Comparison of ENCODE assay signal across 10 cellular contexts in genomic region chr13:45415112-45415511, GRCh38. TPM values are rescaled to one million over a fixed set of nuclear protein-coding genes. Genes with fewer than 3 reads are reported as not detected.
DNase-seq lines count a peak whose midpoint lies in the region; ATAC-seq and TF ChIP-seq lines count a peak whose summit lies in the region.
"Had no signal": no experiment of that assay in that cellular context is flagged by ENCODE, and none has a peak within 500 bp of the region (broad histone marks: within the 10 kb centered on the region; RNA-seq: fewer than 3 reads in every experiment).

No MANE protein-coding gene starts in this region.

- H3K27me3 ChIP-seq in colonic mucosa, result no peaks in the 10 kb centered on the region
- no peaks in the 10 kb centered on the region for H3K27me3 ChIP-seq in mucosa of rectum (ENCODE audit: control insufficient read depth in 2 of 2, insufficient read depth in 2 of 2, low read length in 2 of 2)
- H3K27me3 ChIP-seq in tibial nerve, result no peaks in the 10 kb centered on the region

- H3K27ac Mint-ChIP-seq in activated CD4-positive, alpha-beta T cell treated with anti-CD3 and anti-CD28 coated beads, Interleukin-2, amount 10 ng/mL, durations not matched to agents 7 days and 5 days, result peak overlapping the region; percentile 31

- no peak overlapping the region for H3K4me3 ChIP-seq in colonic mucosa
- peak overlapping the region; percentile 50 to 72 for H3K4me3 ChIP-seq in mucosa of rectum (ENCODE audit: low read length in 2 of 2)
- peak overlapping the region; percentile 11 to 30 (median 18) for H3K4me3 ChIP-seq in tibial nerve

- H3K27ac ChIP-seq in colonic mucosa (peak overlapping the region; percentile 76), mucosa of rectum (ENCODE audit: low read depth in 2 of 2, low read length in 2 of 2) (peak overlapping the region; percentile 75 to 84), tibial nerve (peak overlapping the region; percentile 51 to 81 (median 73))

- intact Hi-C loops in colonic mucosa (cut with DNase I), result loop anchor here (5.0 kb wide), 1 partner anchor 52 kb away; no protein-coding TSS in a partner anchor

- peak overlapping the region in 1 of 2 donors; percentile 70 for H3K9ac ChIP-seq in colonic mucosa (ENCODE audit: low read depth in 2 of 2, low read length in 2 of 2)
- peak overlapping the region; percentile 58 to 60 for H3K9ac ChIP-seq in mucosa of rectum (ENCODE audit: low read depth in 1 of 2, low read length in 2 of 2)

- H3K36me3 ChIP-seq in colonic mucosa (no peaks in the 10 kb centered on the region), mucosa of rectum (ENCODE audit: control insufficient read depth in 2 of 2, insufficient read depth in 2 of 2, low read length in 2 of 2) (peaks cover 6% of the 10 kb centered on the region in 2 donors), tibial nerve (peaks cover 0 to 8% (median 0%) of the 10 kb centered on the region in 3 donors)

- WGBS in tibial nerve, 2 donors, result 79 to 86% methylated on average over 1 of the region's 1 CpG

- no peak overlapping the region for H3K4me3 Mint-ChIP-seq in activated CD4-positive, alpha-beta T cell treated with anti-CD3 and anti-CD28 coated beads, Interleukin-2, amount 10 ng/mL, durations not matched to agents 7 days and 5 days
- H3K4me3 Mint-ChIP-seq: central memory CD8-positive, alpha-beta T cell had no signal

- POLR2A ChIA-PET in activated CD4-positive, alpha-beta T cell treated with anti-CD3 and anti-CD28 coated beads, Interleukin-2, amount 10 ng/mL, durations not matched to agents 7 days and 5 days (lab: Charles Lee), result interaction anchor here (0.6 kb wide), 1 partner anchor 13 kb away, joined by 3 read pairs; no protein-coding TSS in a partner anchor

- peaks cover 23% of the 10 kb centered on the region for H3K4me1 Mint-ChIP-seq in activated CD4-positive, alpha-beta T cell treated with anti-CD3 and anti-CD28 coated beads, Interleukin-2, amount 10 ng/mL, durations not matched to agents 7 days and 5 days

- H3K9me3 Mint-ChIP-seq in activated CD4-positive, alpha-beta T cell treated with anti-CD3 and anti-CD28 coated beads, Interleukin-2, amount 10 ng/mL, durations not matched to agents 7 days and 5 days, result no peaks in the 10 kb centered on the region
- H3K9me3 Mint-ChIP-seq: central memory CD8-positive, alpha-beta T cell; IgD-negative memory B cell had no signal

- no peak for TF ChIP-seq EP300 in tibial nerve (IDR thresholded peaks at IDR 0.05)

- no peak for TF ChIP-seq POLR2A in tibial nerve (IDR thresholded peaks at IDR 0.05)

- DNase-seq in activated CD4-positive, alpha-beta T cell treated with anti-CD3 and anti-CD28 coated beads, Interleukin-2, amount 10 ng/mL, durations not matched to agents 7 days and 5 days, result no peak
- DNase-seq in activated CD4-positive, alpha-beta T cell treated with anti-CD3 and anti-CD28 coated beads, Interleukin-2, amount 50 U/mL, for 4 hours, result no peak
- no peak for DNase-seq in colonic mucosa
- no peak for DNase-seq in tibial nerve (ENCODE audit: low spot score in 2 of 2)
- DNase-seq in kidney tubule cell (ENCODE audit: low spot score), result no peak

- H3K36me3 Mint-ChIP-seq in activated CD4-positive, alpha-beta T cell treated with anti-CD3 and anti-CD28 coated beads, Interleukin-2, amount 10 ng/mL, durations not matched to agents 7 days and 5 days (ENCODE audit: low read depth), result peaks cover 13% of the 10 kb centered on the region

- no peaks in the 10 kb centered on the region for H3K27me3 Mint-ChIP-seq in activated CD4-positive, alpha-beta T cell treated with anti-CD3 and anti-CD28 coated beads, Interleukin-2, amount 10 ng/mL, durations not matched to agents 7 days and 5 days
- H3K27me3 Mint-ChIP-seq: central memory CD8-positive, alpha-beta T cell; IgD-negative memory B cell had no signal

- CTCF ChIA-PET in activated CD4-positive, alpha-beta T cell treated with anti-CD3 and anti-CD28 coated beads, Interleukin-2, amount 10 ng/mL, durations not matched to agents 7 days and 5 days (lab: Charles Lee), result interaction anchor here (0.6 to 2.7 kb wide), 5 partner anchors 9 to 427 kb away, joined by 3 to 9 read pairs (median 6); no protein-coding TSS in a partner anchor

- H3K9me3 ChIP-seq in colonic mucosa (no peaks in the 10 kb centered on the region), mucosa of rectum (ENCODE audit: control insufficient read depth in 2 of 2, low read length in 2 of 2) (no peaks in the 10 kb centered on the region), tibial nerve (no peaks in the 10 kb centered on the region)

- H3K4me1 ChIP-seq in colonic mucosa (no peaks in the 10 kb centered on the region), mucosa of rectum (ENCODE audit: control insufficient read depth in 2 of 2, insufficient read depth in 2 of 2, low read length in 2 of 2) (peaks cover 8 to 14% of the 10 kb centered on the region in 2 donors), tibial nerve (peaks cover 0 to 34% (median 15%) of the 10 kb centered on the region in 4 donors)

- no peak for ATAC-seq in HG03039 (IDR thresholded peaks at IDR 0.05; ENCODE audit: unreplicated experiment)
- ATAC-seq in HG03565 (IDR thresholded peaks at IDR 0.05; ENCODE audit: unreplicated experiment), result no peak

- TF ChIP-seq CTCF in colonic mucosa (IDR thresholded peaks at IDR 0.05), result no peak
- no peak for TF ChIP-seq CTCF in tibial nerve (IDR thresholded peaks at IDR 0.05)

RNA-seq across cellular contexts. Expression of gene SLC25A30, which starts 3.1 kb away (rescaled TPM):
- 10 to 100 TPM; 20.6 to 21.2 TPM for total RNA-seq in activated CD4-positive, alpha-beta T cell treated with anti-CD3 and anti-CD28 coated beads, Interleukin-2, amount 10 ng/mL, durations not matched to agents 7 days and 5 days
- 1 to 10 TPM; 9.2 TPM for total RNA-seq in colonic mucosa
- total RNA-seq in tibial nerve, result 10 to 100 TPM in 3 of 4 donors, 1 to 10 TPM in 1; 9.6 to 20.1 (median 12.0) TPM

RNA-seq across cellular contexts. Expression of gene COG3, which starts 49.6 kb away (rescaled TPM):
- total RNA-seq in activated CD4-positive, alpha-beta T cell treated with anti-CD3 and anti-CD28 coated beads, Interleukin-2, amount 10 ng/mL, durations not matched to agents 7 days and 5 days, result 10 to 100 TPM; 20.9 to 25.0 TPM
- total RNA-seq in colonic mucosa, result 10 to 100 TPM; 39.0 to 49.8 TPM
- 10 to 100 TPM; 27.1 to 36.0 (median 31.0) TPM for total RNA-seq in tibial nerve
